7 cellular contexts compared by ENCODE assay signal in the genomic region with DNA sequence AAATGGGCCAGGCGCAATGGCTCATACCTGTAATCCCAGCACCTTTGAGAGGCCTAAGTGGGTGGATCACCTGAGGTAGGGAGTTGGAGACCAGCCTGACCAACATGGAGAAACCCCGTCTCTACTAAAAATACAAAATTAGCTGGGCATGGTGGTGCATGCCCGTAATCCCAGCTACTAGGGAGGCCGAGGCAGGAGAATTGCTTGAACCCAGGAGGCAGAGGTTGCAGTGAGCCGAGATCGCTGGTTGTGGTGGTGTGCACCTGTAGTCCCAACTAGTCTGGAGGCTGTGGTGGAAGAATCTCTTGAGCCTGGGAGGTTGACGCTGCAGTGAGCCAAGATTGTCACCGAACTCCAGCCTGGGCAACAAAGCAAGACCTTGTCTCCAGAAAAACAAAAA. TPM values are rescaled to one million over a fixed set of nuclear protein-coding genes. Genes with fewer than 3 reads are reported as not detected.
DNase-seq lines count a peak whose midpoint lies in the region; ATAC-seq and TF ChIP-seq lines count a peak whose summit lies in the region.
"Not testable (repeated sequence)": the region's sequence is repeated elsewhere in the genome, so short reads cannot be mapped to it uniquely, and the experiment has no call there.

No MANE protein-coding gene starts in this region.

- H3K4me1 ChIP-seq in IMR-90 (ENCODE audit: control insufficient read depth, insufficient read depth, low read length): not testable (repeated sequence)
- peaks cover 39% of the 10 kb centered on the region for H3K4me1 ChIP-seq in PC-9 (replicated peaks; ENCODE audit: insufficient read depth)

- peak overlapping the region; percentile 93 for H3K27ac Mint-ChIP-seq in CD4-positive, alpha-beta T cell
- H3K27ac Mint-ChIP-seq in activated naive CD4-positive, alpha-beta T cell treated with anti-CD3 and anti-CD28 coated beads, Interleukin-2, amount 10 ng/mL, durations not matched to agents 7 days and 5 days: peak overlapping the region; percentile 95

- peak overlapping the region; percentile 43; the same call in 1 of the 3 replicates for H2BK15ac ChIP-seq in IMR-90 (ENCODE audit: low read depth, low read length)

- TF ChIP-seq POLR2A in IMR-90 (IDR thresholded peaks at IDR 0.05; ENCODE audit: low read depth, low read length): not testable (repeated sequence)

- not testable (repeated sequence) for H3K23ac ChIP-seq in IMR-90 (ENCODE audit: low read depth, low read length)

- not testable (repeated sequence) for TF ChIP-seq CTCF in CD4-positive, alpha-beta T cell (IDR thresholded peaks at IDR 0.05); IMR-90 (conservative IDR thresholded peaks at IDR 0.05; ENCODE audit: low read depth, low read length); PC-9 (conservative IDR thresholded peaks at IDR 0.05); VCaP (conservative IDR thresholded peaks at IDR 0.05)

- not testable (repeated sequence) for H3K79me1 ChIP-seq in IMR-90 (ENCODE audit: low read depth in 1 of 2, low read length in 2 of 2)

- not testable (repeated sequence) for H3K9me1 ChIP-seq in IMR-90 (ENCODE audit: insufficient read depth, low read length)

- H3K9me3 Mint-ChIP-seq in CD4-positive, alpha-beta T cell; activated naive CD4-positive, alpha-beta T cell treated with anti-CD3 and anti-CD28 coated beads, Interleukin-2, amount 10 ng/mL, durations not matched to agents 7 days and 5 days: not testable (repeated sequence)

- H3K4me2 ChIP-seq in IMR-90 (ENCODE audit: low read depth, low read length): not testable (repeated sequence)
- H3K4me2 ChIP-seq in PC-9: peak overlapping the region; percentile 72

- not testable (repeated sequence) for H3K27me3 Mint-ChIP-seq in CD4-positive, alpha-beta T cell; activated naive CD4-positive, alpha-beta T cell treated with anti-CD3 and anti-CD28 coated beads, Interleukin-2, amount 10 ng/mL, durations not matched to agents 7 days and 5 days

- CTCF ChIA-PET in CD4-positive, alpha-beta T cell (lab: Charles Lee): interaction anchor here (1.2 to 1.5 kb wide), 2 partner anchors 9 to 18 kb away, joined by 3 read pairs; no protein-coding TSS in a partner anchor
- CTCF ChIA-PET in IMR-90 (lab: Yijun Ruan, JAX): not testable (repeated sequence)
- CTCF ChIA-PET in PC-9 (lab: Charles Lee): interaction anchor here (1.2 kb wide), 1 partner anchor 95 kb away, joined by 8 read pairs; no protein-coding TSS in a partner anchor
- CTCF ChIA-PET in activated naive CD4-positive, alpha-beta T cell treated with anti-CD3 and anti-CD28 coated beads, Interleukin-2, amount 10 ng/mL, durations not matched to agents 7 days and 5 days (lab: Charles Lee): interaction anchor here (1.5 to 2.2 kb wide), 3 partner anchors 17 to 272 kb away, joined by 3 to 9 read pairs (median 9); no protein-coding TSS in a partner anchor

- H2AK9ac ChIP-seq in IMR-90 (replicated peaks; ENCODE audit: low read depth, low read length, poor library complexity): not testable (repeated sequence)

- POLR2A ChIA-PET in CD4-positive, alpha-beta T cell (lab: Charles Lee): interaction anchor here (1.6 to 3.5 kb wide), 3 partner anchors 8 to 34 kb away, joined by 5 to 61 read pairs (median 19); no protein-coding TSS in a partner anchor
- POLR2A ChIA-PET in IMR-90 (lab: Charles Lee; ENCODE audit: unreplicated experiment); PC-9 (lab: Charles Lee; ENCODE audit: unreplicated experiment): not testable (repeated sequence)

- H2AFZ ChIP-seq in IMR-90 (replicated peaks; ENCODE audit: low read length, poor library complexity); PC-9: not testable (repeated sequence)

- ATAC-seq in CD4-positive, alpha-beta T cell (ENCODE audit: poor library complexity); IMR-90 (ENCODE audit: low read depth); left lobe of liver: not testable (repeated sequence)

- H4K91ac ChIP-seq in IMR-90 (ENCODE audit: insufficient read depth, low read depth, low read length): not testable (repeated sequence)

- not testable (repeated sequence) for H2BK5ac ChIP-seq in IMR-90 (ENCODE audit: low read depth, low read length, poor library complexity, severe bottlenecking)

- H3K36me3 ChIP-seq in IMR-90 (ENCODE audit: control insufficient read depth, insufficient read depth, low read length); PC-9 (ENCODE audit: low read depth): not testable (repeated sequence)

- H4K20me1 ChIP-seq in IMR-90 (ENCODE audit: insufficient read depth, low read length); PC-9 (ENCODE audit: insufficient read depth): not testable (repeated sequence)

- not testable (repeated sequence) for H4K5ac ChIP-seq in IMR-90 (ENCODE audit: low read depth, low read length)

- not testable (repeated sequence) for H3K14ac ChIP-seq in IMR-90 (replicated peaks; ENCODE audit: low read depth, low read length)

- intact Hi-C loops in CD4-positive, alpha-beta T cell (cut with DNase I, micrococcal nuclease): loop anchor here in 1 of 2 experiments (5.0 kb wide), 2 partner anchors 63 to 228 kb away; no protein-coding TSS in a partner anchor
- intact Hi-C loops in IMR-90 (cut with micrococcal nuclease): loop anchor here (5.0 kb wide), 1 partner anchor 48 kb away; no protein-coding TSS in a partner anchor
- intact Hi-C loops in PC-9 (cut with micrococcal nuclease; ENCODE audit: unreplicated experiment): not testable (repeated sequence)

- not testable (repeated sequence) for H3K9me2 ChIP-seq in PC-9 (ENCODE audit: insufficient read depth)

- H2AK5ac ChIP-seq in IMR-90 (ENCODE audit: low read depth, low read length): peak overlapping the region; percentile 83

- H3K27ac ChIP-seq in CD4-positive, alpha-beta T cell (ENCODE audit: low read depth, low read length): peak overlapping the region; percentile 85
- not testable (repeated sequence) for H3K27ac ChIP-seq in IMR-90 (ENCODE audit: insufficient read depth, low read length)
- H3K27ac ChIP-seq in PC-9: peak overlapping the region; percentile 94
- peak overlapping the region; percentile 78 for H3K27ac ChIP-seq in VCaP
- peak overlapping the region in 14 of 21 experiments; percentile 47 to 97 (median 85) for H3K27ac ChIP-seq in skin epidermis

- not testable (repeated sequence) for H3K79me2 ChIP-seq in PC-9 (ENCODE audit: low read depth)

- not testable (repeated sequence) for H3K18ac ChIP-seq in IMR-90 (ENCODE audit: low read depth, low read length)

- not testable (repeated sequence) for H3K56ac ChIP-seq in IMR-90 (ENCODE audit: extremely low read depth, insufficient read depth, low read length)

- H2BK120ac ChIP-seq in IMR-90 (ENCODE audit: low read depth, low read length): peak overlapping the region; percentile 45; the same call in 1 of the 2 replicates

- H3K4ac ChIP-seq in IMR-90 (ENCODE audit: low read depth, low read length): not testable (repeated sequence)

- not testable (repeated sequence) for BruUV-seq in IMR-90 (replicated peaks; lab: Mats Ljungman, UMichigan); PC-9 (replicated peaks; lab: Mats Ljungman, UMichigan)

- not testable (repeated sequence) for H3K4me3 Mint-ChIP-seq in CD4-positive, alpha-beta T cell; activated naive CD4-positive, alpha-beta T cell treated with anti-CD3 and anti-CD28 coated beads, Interleukin-2, amount 10 ng/mL, durations not matched to agents 7 days and 5 days

- not testable (repeated sequence) for H3K4me3 ChIP-seq in IMR-90 (ENCODE audit: insufficient read depth, low read depth, low read length); PC-9; skin epidermis

- DNase-seq in CD4-positive, alpha-beta T cell; IMR-90; PC-9; activated naive CD4-positive, alpha-beta T cell treated with anti-CD3 and anti-CD28 coated beads, Interleukin-2, amount 10 ng/mL, durations not matched to agents 7 days and 5 days: not testable (repeated sequence)
- DNase-seq in left lobe of liver (ENCODE audit: low spot score): peak; percentile 43

- dilution Hi-C loops in IMR-90 (cut with HindIII; ENCODE audit: low sequenced_read_pairs, unreplicated experiment): not testable (repeated sequence)

- not testable (repeated sequence) for TF ChIP-seq RAD21 in IMR-90 (IDR thresholded peaks at IDR 0.05; ENCODE audit: low read length)

- not testable (repeated sequence) for H3K9ac ChIP-seq in IMR-90 (ENCODE audit: low read depth, low read length)

- peaks cover 49% of the 10 kb centered on the region for H3K4me1 Mint-ChIP-seq in CD4-positive, alpha-beta T cell (ENCODE audit: low read depth)
- peaks cover 55% of the 10 kb centered on the region for H3K4me1 Mint-ChIP-seq in activated naive CD4-positive, alpha-beta T cell treated with anti-CD3 and anti-CD28 coated beads, Interleukin-2, amount 10 ng/mL, durations not matched to agents 7 days and 5 days

- not testable (repeated sequence) for H3K27me3 ChIP-seq in CD4-positive, alpha-beta T cell (ENCODE audit: control insufficient read depth, insufficient read depth, low read length); IMR-90 (ENCODE audit: control insufficient read depth, insufficient read depth, low read length); PC-9 (ENCODE audit: insufficient read depth, low read depth)

- in situ Hi-C loops in IMR-90 (cut with MboI; ENCODE audit: low sequenced_read_pairs): not testable (repeated sequence)

- not testable (repeated sequence) for H4K8ac ChIP-seq in IMR-90 (ENCODE audit: low read depth in 2 of 2, low read length in 2 of 2)

- not testable (repeated sequence) for H2BK20ac ChIP-seq in IMR-90 (ENCODE audit: low read depth, low read length)

- no CpG with 5 or more reads among the region's 8 CpGs for WGBS in IMR-90 (ENCODE audit: extremely low coverage in 2 of 2, insufficient read length in 1 of 2), 2 experiments

- not testable (repeated sequence) for H3K9me3 ChIP-seq in CD4-positive, alpha-beta T cell (ENCODE audit: control insufficient read depth, low read length); IMR-90 (ENCODE audit: control insufficient read depth, insufficient read depth, low read length); PC-9 (ENCODE audit: insufficient read depth, low read depth)

- H3F3A ChIP-seq in PC-9 (ENCODE audit: insufficient read depth, low read depth): peaks cover 40% of the 10 kb centered on the region

- H3K36me3 Mint-ChIP-seq in CD4-positive, alpha-beta T cell (ENCODE audit: low read depth); activated naive CD4-positive, alpha-beta T cell treated with anti-CD3 and anti-CD28 coated beads, Interleukin-2, amount 10 ng/mL, durations not matched to agents 7 days and 5 days: not testable (repeated sequence)

RNA-seq across cellular contexts. Expression of gene ZNF217, which starts 50.5 kb away (rescaled TPM):
- total RNA-seq in CD4-positive, alpha-beta T cell: 10 to 100 TPM; 83.5 to 87.4 TPM
- total RNA-seq in IMR-90 (2012; rRNA removed) (25.8 and 27.8 TPM in 2 replicates), PC-9 (2021) (63.8 and 67.3 TPM in 2 replicates), left lobe of liver (11.1 TPM)
- polyA plus RNA-seq in IMR-90 (2012; rRNA removed): 6.9 and 9.1 TPM in 2 replicates
- polyA plus RNA-seq in IMR-90 (2012; cell fraction: cytosol; rRNA removed): 2.4 and 4.1 TPM in 2 replicates
- polyA plus RNA-seq in IMR-90 (2012; cell fraction: nucleus; rRNA removed; ENCODE audit: low replicate concordance): 3.4 and 8.6 TPM in 2 replicates
